Comparison of ENCODE assay signal across 30 cellular contexts in genomic region chr1:70807088-70807664, GRCh38.
"Had no signal": no experiment of that assay in that cellular context is flagged by ENCODE, and none has a peak within 500 bp of the region (broad histone marks: within the 10 kb centered on the region; RNA-seq: fewer than 3 reads in every experiment).

No MANE protein-coding gene starts in this region.

- H3K36me3 Mint-ChIP-seq: activated CD4-positive, alpha-beta memory T cell treated with anti-CD3 and anti-CD28 coated beads for 36 hours had no signal

- H3K36me3 ChIP-seq: esophagus squamous epithelium, neutrophil, right lobe of liver, transverse colon, vagina had no signal

- H3K4me1 ChIP-seq: esophagus squamous epithelium, right lobe of liver, testis, transverse colon, vagina had no signal

- H3K9me3 ChIP-seq: esophagus squamous epithelium, mucosa of descending colon, neutrophil, right lobe of liver, testis, transverse colon, vagina had no signal

- H3K9me3 Mint-ChIP-seq: T-helper 1 cell treated with Interleukin-12 subunit alpha and Interleukin-12 subunit beta and Interleukin-4 antibody, amounts not matched to agents 30 μg/mL and 1 μg/mL, for 36 hours had no signal

- H3K4me3 Mint-ChIP-seq: activated CD4-positive, alpha-beta memory T cell treated with anti-CD3 and anti-CD28 coated beads for 36 hours; activated CD4-positive, alpha-beta T cell treated with anti-CD3 and anti-CD28 coated beads, Interleukin-2, amount 10 ng/mL, durations not matched to agents 24 days and 14 days; activated T-cell treated with anti-CD3 and anti-CD28 coated beads, Interleukin-2, amount 50 U/mL, for 24 hours; dendritic cell treated with granulocyte-macrophage colony-stimulating factor and Interleukin-4, amounts not matched to agents 40 ng/mL and 50 ng/mL, for 4 days; nephron had no signal

- H3K27ac Mint-ChIP-seq: activated CD4-positive, alpha-beta memory T cell treated with anti-CD3 and anti-CD28 coated beads for 36 hours; activated CD4-positive, alpha-beta T cell treated with anti-CD3 and anti-CD28 coated beads, Interleukin-2, amount 10 ng/mL, durations not matched to agents 24 days and 14 days; activated T-cell treated with anti-CD3 and anti-CD28 coated beads, Interleukin-2, amount 50 U/mL, for 24 hours; dendritic cell treated with granulocyte-macrophage colony-stimulating factor and Interleukin-4, amounts not matched to agents 40 ng/mL and 50 ng/mL, for 4 days; nephron; T-helper 1 cell treated with Interleukin-12 subunit alpha and Interleukin-12 subunit beta and Interleukin-4 antibody, amounts not matched to agents 30 μg/mL and 1 μg/mL, for 36 hours had no signal

- ATAC-seq: activated CD4-positive, CD25-positive, alpha-beta regulatory T cell treated with anti-CD3 and anti-CD28 coated beads, Interleukin-2, amount 50 U/mL, for 24 hours; left cardiac atrium; left ventricle myocardium superior; mucosa of descending colon had no signal

- H3K4me3 ChIP-seq: esophagus squamous epithelium, mucosa of descending colon, right lobe of liver, skin epidermis, testis, transverse colon, vagina had no signal

- H3K27me3 ChIP-seq: esophagus squamous epithelium, neutrophil, right lobe of liver, testis, transverse colon, vagina had no signal

- H3K27me3 Mint-ChIP-seq: activated CD4-positive, alpha-beta memory T cell treated with anti-CD3 and anti-CD28 coated beads for 36 hours; activated CD4-positive, alpha-beta T cell treated with anti-CD3 and anti-CD28 coated beads, Interleukin-2, amount 10 ng/mL, durations not matched to agents 24 days and 14 days; activated T-cell treated with anti-CD3 and anti-CD28 coated beads, Interleukin-2, amount 50 U/mL, for 24 hours; dendritic cell treated with granulocyte-macrophage colony-stimulating factor and Interleukin-4, amounts not matched to agents 40 ng/mL and 50 ng/mL, for 4 days had no signal

- H3K27ac ChIP-seq: epithelial cell of prostate, esophagus squamous epithelium, neutrophil, right lobe of liver, skin epidermis, testis, transverse colon, vagina, VCaP had no signal

- DNase-seq: activated CD4-positive, alpha-beta memory T cell treated with anti-CD3 and anti-CD28 coated beads for 36 hours; activated CD4-positive, alpha-beta T cell treated with anti-CD3 and anti-CD28 coated beads, Interleukin-2, amount 10 ng/mL, durations not matched to agents 24 days and 14 days; activated CD8-positive, alpha-beta memory T cell treated with anti-CD3 and anti-CD28 coated beads, Interleukin-2, amount 50 U/mL, for 48 hours; activated gamma-delta T cell; activated naive CD4-positive, alpha-beta T cell treated with anti-CD3 and anti-CD28 coated beads, Interleukin-2, amount 50 U/mL, for 16 hours; activated T-cell treated with anti-CD3 and anti-CD28 coated beads, Interleukin-2, amount 50 U/mL, for 24 hours; amniotic stem cell; caudate nucleus; esophagus squamous epithelium; foreskin melanocyte; left cardiac atrium; left ventricle myocardium superior; mucosa of descending colon; right lobe of liver; stimulated activated CD4-positive, alpha-beta T cell treated with anti-CD3 and anti-CD28 coated beads, Interleukin-4, amount 100 ng/mL, for 4 hours; stimulated activated CD8-positive, alpha-beta memory T cell treated with anti-CD3 and anti-CD28 coated beads, Interleukin-4, amount 100 ng/mL, for 48 hours; stimulated activated naive CD4-positive, alpha-beta T cell; SW 1271; T-helper 9 cell; testis; transverse colon had no signal

- H3K4me1 Mint-ChIP-seq: activated CD4-positive, alpha-beta T cell treated with anti-CD3 and anti-CD28 coated beads, Interleukin-2, amount 10 ng/mL, durations not matched to agents 24 days and 14 days; nephron had no signal
